ENCODE assay signal across 8 cellular contexts in the genomic region with DNA sequence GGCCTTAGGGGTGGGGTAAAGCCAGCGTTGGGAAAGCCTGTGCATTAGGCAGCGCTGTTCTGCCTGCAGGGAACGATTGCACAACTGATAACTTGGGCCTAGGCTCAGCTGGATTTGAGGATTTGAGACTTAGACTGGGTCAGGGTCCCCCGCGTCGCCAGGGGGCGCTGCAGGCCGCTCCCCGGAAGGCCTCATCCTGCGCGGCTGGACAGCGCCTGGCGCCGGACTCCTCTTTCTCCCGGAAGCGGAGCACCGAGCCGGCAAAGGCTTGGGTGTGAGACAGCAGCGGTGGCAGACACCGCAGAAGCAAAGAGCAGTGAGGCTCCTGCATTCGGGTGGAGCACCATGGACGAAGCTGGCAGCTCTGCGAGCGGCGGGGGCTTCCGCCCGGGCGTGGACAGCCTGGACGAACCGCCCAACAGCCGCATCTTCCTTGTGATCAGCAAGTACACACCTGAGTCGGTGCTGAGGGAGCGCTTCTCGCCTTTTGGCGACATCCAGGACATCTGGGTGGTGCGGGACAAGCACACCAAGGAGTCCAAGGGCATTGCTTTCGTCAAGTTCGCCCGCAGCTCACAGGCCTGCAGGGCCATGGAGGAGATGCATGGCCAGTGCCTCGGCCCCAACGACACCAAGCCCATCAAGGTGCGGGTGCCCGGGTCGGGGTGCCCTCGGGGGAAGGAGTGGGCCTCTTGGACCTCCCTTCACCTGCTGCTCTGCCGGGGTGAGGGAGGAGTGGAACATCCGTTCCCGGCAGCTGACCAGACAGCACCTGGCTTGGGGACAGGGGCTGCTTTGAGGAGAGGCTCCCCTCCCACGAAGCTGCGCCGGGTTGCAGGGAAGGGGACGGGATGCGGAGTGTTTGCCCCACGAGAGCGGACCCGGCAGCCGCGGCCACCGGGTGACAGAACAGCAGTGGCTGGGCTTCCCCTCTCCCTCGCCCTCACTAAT. TPM values are rescaled to one million over a fixed set of nuclear protein-coding genes. Genes with fewer than 3 reads are reported as not detected.
DNase-seq lines count a peak whose midpoint lies in the region; ATAC-seq and TF ChIP-seq lines count a peak whose summit lies in the region.

A gene with protein sequence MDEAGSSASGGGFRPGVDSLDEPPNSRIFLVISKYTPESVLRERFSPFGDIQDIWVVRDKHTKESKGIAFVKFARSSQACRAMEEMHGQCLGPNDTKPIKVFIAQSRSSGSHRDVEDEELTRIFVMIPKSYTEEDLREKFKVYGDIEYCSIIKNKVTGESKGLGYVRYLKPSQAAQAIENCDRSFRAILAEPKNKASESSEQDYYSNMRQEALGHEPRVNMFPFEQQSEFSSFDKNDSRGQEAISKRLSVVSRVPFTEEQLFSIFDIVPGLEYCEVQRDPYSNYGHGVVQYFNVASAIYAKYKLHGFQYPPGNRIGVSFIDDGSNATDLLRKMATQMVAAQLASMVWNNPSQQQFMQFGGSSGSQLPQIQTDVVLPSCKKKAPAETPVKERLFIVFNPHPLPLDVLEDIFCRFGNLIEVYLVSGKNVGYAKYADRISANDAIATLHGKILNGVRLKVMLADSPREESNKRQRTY (plus strand): TSS at position 236 of the 951 bp plus-strand sequence. CDS start 110 bp downstream, at position 346.

- TF ChIP-seq POLR2A in GM18526 (IDR thresholded peaks at IDR 0.05; ENCODE audit: extremely low read depth, insufficient read length), result peak; percentile 96

- H3K9me3 ChIP-seq in iPS-18a (ENCODE audit: control insufficient read depth, low read depth, low read length) (no peaks in the 10 kb centered on the region), skeletal muscle tissue (ENCODE audit: control insufficient read depth in 3 of 3, low read length in 3 of 3) (no peaks in the 10 kb centered on the region)

- peaks cover 15% of the 10 kb centered on the region for H3K4me1 ChIP-seq in ACC112 (ENCODE audit: control insufficient read depth, insufficient read depth, low read length, unreplicated experiment)
- no peaks in the 10 kb centered on the region for H3K4me1 ChIP-seq in iPS-18a (ENCODE audit: control insufficient read depth, low read depth, low read length)
- H3K4me1 ChIP-seq in skeletal muscle tissue (ENCODE audit: control insufficient read depth in 3 of 3, insufficient read depth in 3 of 3, low read length in 3 of 3), result peaks cover 8 to 16% (median 10%) of the 10 kb centered on the region in 3 donors

- DNase-seq in NCI-H2107 treated with DMSO at 0.1 percent for 48 hours (lab: John Stamatoyannopoulos, UW; ENCODE audit: unreplicated experiment), result peak; percentile 63
- DNase-seq in UCSD-AML1 (lab: John Stamatoyannopoulos, UW; ENCODE audit: unreplicated experiment), result peak; percentile 92
- DNase-seq in brain pericyte (ENCODE audit: low read depth, low spot score), result peak; percentile 74

- H3K9ac ChIP-seq in iPS-18a (ENCODE audit: low read length) (peak within 1 kb of the TSS; percentile 63), skeletal muscle tissue (ENCODE audit: low read depth in 1 of 3, low read length in 3 of 3) (peak within 1 kb of the TSS; percentile 84 to 93 (median 93))

- H3K27ac ChIP-seq in ACC112 (ENCODE audit: low read depth, low read length) (no peak within 1 kb of the TSS), iPS-18a (ENCODE audit: low read length) (no peak within 1 kb of the TSS), skeletal muscle tissue (ENCODE audit: low read depth, low read length) (peak within 1 kb of the TSS; percentile 49)

- peak; percentile 84 for ATAC-seq in HG03066 (IDR thresholded peaks at IDR 0.05; ENCODE audit: low read depth, unreplicated experiment)

- peak within 1 kb of the TSS; percentile 86 for H2AFZ ChIP-seq in ACC112 (ENCODE audit: low read length, unreplicated experiment)

- H3K36me3 ChIP-seq in ACC112 (ENCODE audit: insufficient read depth, low read length) (no peaks in the 10 kb centered on the region; the same call in 1 of the 2 replicates), iPS-18a (ENCODE audit: control insufficient read depth, low read depth, low read length) (no peaks in the 10 kb centered on the region), skeletal muscle tissue (ENCODE audit: control insufficient read depth in 3 of 3, insufficient read depth in 3 of 3, low read length in 3 of 3) (peaks cover 0 to 5% (median 3%) of the 10 kb centered on the region in 3 donors)

- H3K79me2 ChIP-seq in ACC112 (ENCODE audit: control insufficient read depth, insufficient read depth, low read length, unreplicated experiment), result peaks cover 10% of the 10 kb centered on the region

- H3K4me3 ChIP-seq in ACC112 (ENCODE audit: low read depth, low read length), result peak within 1 kb of the TSS; percentile 99
- peak within 1 kb of the TSS; percentile 92 for H3K4me3 ChIP-seq in iPS-18a (ENCODE audit: low read length)
- peak within 1 kb of the TSS; percentile 91 to 98 (median 98) for H3K4me3 ChIP-seq in skeletal muscle tissue (ENCODE audit: low read length in 3 of 3)

- H3K27me3 ChIP-seq in ACC112 (ENCODE audit: insufficient read depth, low read length) (no peaks in the 10 kb centered on the region), iPS-18a (ENCODE audit: control insufficient read depth, insufficient read depth, low read length) (no peaks in the 10 kb centered on the region), skeletal muscle tissue (ENCODE audit: control insufficient read depth in 3 of 3, insufficient read depth in 3 of 3, low read length in 3 of 3) (no peaks in the 10 kb centered on the region)

RNA-seq across cellular contexts. Expression of the gene that starts here (rescaled TPM):
- total RNA-seq in skeletal muscle tissue, result 11.0 TPM
